ENCODE assay signal across 6 cellular contexts in the genomic region with DNA sequence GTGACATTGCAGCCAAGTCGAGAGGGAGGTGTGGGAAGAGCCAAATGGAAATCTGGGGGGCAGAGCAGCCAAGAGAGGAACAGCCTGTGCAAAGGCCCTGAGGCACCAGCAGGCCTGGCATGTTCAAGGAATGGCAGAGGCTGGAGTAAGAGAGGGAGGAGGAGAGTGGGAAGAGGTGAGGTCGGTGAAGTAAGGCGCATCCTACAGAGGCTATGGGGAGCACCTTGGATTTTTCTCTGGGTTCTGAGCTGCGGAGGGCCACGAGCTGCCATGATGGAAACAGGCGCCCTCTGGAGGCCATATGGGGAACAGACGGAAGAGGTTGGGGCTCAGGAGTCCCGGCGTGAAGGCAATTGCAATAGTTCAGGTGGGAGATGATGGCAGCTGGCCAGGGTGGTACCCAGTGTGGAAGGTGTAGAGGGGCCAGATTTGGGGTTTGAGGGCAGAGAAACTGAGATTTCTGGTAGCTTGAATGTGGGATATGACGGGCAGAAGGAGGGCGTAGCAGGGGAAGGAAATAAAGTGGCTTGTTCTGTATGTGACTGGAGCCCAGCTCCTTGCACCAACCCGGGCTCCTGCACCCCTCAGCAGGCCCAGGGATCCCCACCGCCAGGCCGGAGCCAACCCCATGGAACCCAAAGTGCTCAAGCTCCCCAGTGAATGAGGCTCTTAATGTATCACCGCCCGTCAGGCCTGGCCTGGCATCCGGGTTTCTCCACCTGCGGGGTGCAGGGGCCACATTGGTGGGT. TPM values are rescaled to one million over a fixed set of nuclear protein-coding genes. Genes with fewer than 3 reads are reported as not detected.
DNase-seq lines count a peak whose midpoint lies in the region; ATAC-seq and TF ChIP-seq lines count a peak whose summit lies in the region.

No MANE protein-coding gene starts in this region.

- TF ChIP-seq CTCF in GM20000 (IDR thresholded peaks at IDR 0.05; ENCODE audit: extremely low read depth, missing control alignments) = peak; percentile 54
- peak; percentile 89 for TF ChIP-seq CTCF in endodermal cell (conservative IDR thresholded peaks at IDR 0.05)

- H3K27ac ChIP-seq in endodermal cell (ENCODE audit: low read depth, low read length) = no peak overlapping the region

- H3K9me3 ChIP-seq in endodermal cell (ENCODE audit: control insufficient read depth, low read length) = no peaks in the 10 kb centered on the region

- no peaks in the 10 kb centered on the region for H3K27me3 ChIP-seq in endodermal cell (ENCODE audit: control insufficient read depth, insufficient read depth, low read length, poor library complexity, severe bottlenecking)

- peak; percentile 70 to 77 (median 72) for ATAC-seq in T-cell (replicated peaks in 1 of 4)
- ATAC-seq in GM21619 (IDR thresholded peaks at IDR 0.05; ENCODE audit: unreplicated experiment) = no peak

- no peak overlapping the region for H3K9ac ChIP-seq in endodermal cell (ENCODE audit: extremely low read depth, low read length, poor library complexity, severe bottlenecking)

- H3K36me3 Mint-ChIP-seq in T-cell = no peaks in the 10 kb centered on the region
- no peaks in the 10 kb centered on the region for H3K36me3 Mint-ChIP-seq in endodermal cell (ENCODE audit: low read depth)

- H3K27ac Mint-ChIP-seq in T-cell (peak overlapping the region in 1 of 2 donors; percentile 37), endodermal cell (no peak overlapping the region)

- 60 to 61% methylated on average over 14 to 18 of the region's 18 CpGs for WGBS in endodermal cell (ENCODE audit: insufficient coverage in 1 of 2, insufficient read length in 1 of 2), 2 experiments

- H3K9me3 Mint-ChIP-seq in T-cell (no peaks in the 10 kb centered on the region), endodermal cell (no peaks in the 10 kb centered on the region)

- H3K27me3 Mint-ChIP-seq in T-cell (no peaks in the 10 kb centered on the region), endodermal cell (ENCODE audit: insufficient read depth) (peaks cover 8% of the 10 kb centered on the region)

- POLR2A ChIA-PET in T-cell (lab: Charles Lee) = no interaction called here

- CTCF ChIA-PET in T-cell (lab: Charles Lee) = interaction anchor here in 1 of 2 donors (0.6 to 1.5 kb wide), 4 partner anchors 9 to 749 kb away, joined by 3 to 6 read pairs (median 3); no protein-coding TSS in a partner anchor

- DNase-seq in GM20000 (ENCODE audit: low spot score) = peak; percentile 69
- DNase-seq in T-cell = peak in 28 of 34 experiments; percentile 22 to 61 (median 46)
- peak; percentile 90 for DNase-seq in endodermal cell
- DNase-seq in stimulated activated CD4-positive, alpha-beta T cell treated with anti-CD3 and anti-CD28 coated beads, Interleukin-2, amount 100 ng/mL, for 4 hours (ENCODE audit: low read depth) = peak; percentile 46
- DNase-seq in GM19240 (ENCODE audit: insufficient read length, low spot score) = no peak

- H3K4me3 Mint-ChIP-seq in T-cell (no peak overlapping the region), endodermal cell (no peak overlapping the region)

- H3K4me1 Mint-ChIP-seq in T-cell = peaks cover 0 to 3% (median 2%) of the 10 kb centered on the region in 3 donors
- H3K4me1 Mint-ChIP-seq in endodermal cell = peaks cover 11% of the 10 kb centered on the region

- H3K36me3 ChIP-seq in endodermal cell (ENCODE audit: control insufficient read depth, insufficient read depth, low read length) = no peaks in the 10 kb centered on the region

- H3K4me1 ChIP-seq in endodermal cell (ENCODE audit: control insufficient read depth, insufficient read depth, low read length) = no peaks in the 10 kb centered on the region

- H3K4me3 ChIP-seq in endodermal cell (ENCODE audit: low read length) = no peak overlapping the region

RNA-seq across cellular contexts. Expression of a gene that starts 20.5 kb away (rescaled TPM):
- total RNA-seq in T-cell (100 to 1,000 TPM in 3 of 5 donors, 10 to 100 TPM in 2; 85.2 to 123 (median 101) TPM), endodermal cell (100 to 1,000 TPM; 142 to 155 TPM)
- polyA plus RNA-seq in endodermal cell (2013, experiment 1 of 2) = 94.4 TPM
- polyA plus RNA-seq in endodermal cell (2013, experiment 2 of 2) = 83.3 TPM

RNA-seq across cellular contexts. Expression of a gene that starts 20.9 kb away (rescaled TPM):
- total RNA-seq in T-cell (10 to 100 TPM; 17.8 to 35.3 (median 23.6) TPM), endodermal cell (10 to 100 TPM; 19.8 to 33.7 TPM)
- polyA plus RNA-seq in endodermal cell (2013, experiment 1 of 2) = 28.9 TPM
- polyA plus RNA-seq in endodermal cell (2013, experiment 2 of 2) = 25.7 TPM

RNA-seq across cellular contexts. Expression of a gene that starts 21.7 kb away (rescaled TPM):
- total RNA-seq in T-cell (10 to 100 TPM in 4 of 5 donors, 1 to 10 TPM in 1; 7.6 to 50.5 (median 47.7) TPM), endodermal cell (10 to 100 TPM; 77.6 to 78.1 TPM)
- polyA plus RNA-seq in endodermal cell (2013, experiment 1 of 2) = 81.2 TPM
- polyA plus RNA-seq in endodermal cell (2013, experiment 2 of 2) = 60.6 TPM

RNA-seq across cellular contexts. Expression of a gene that starts 49.8 kb away (rescaled TPM):
- total RNA-seq in T-cell (100 to 1,000 TPM; 121 to 145 (median 138) TPM), endodermal cell (10 to 100 TPM; 80.5 to 90.8 TPM)
- 29.2 TPM for polyA plus RNA-seq in endodermal cell (2013, experiment 1 of 2)
- 30.6 TPM for polyA plus RNA-seq in endodermal cell (2013, experiment 2 of 2)
